ENCODE assay signal across 8 cellular contexts in genomic region chr11:66546368-66546965, GRCh38. TPM values are rescaled to one million over a fixed set of nuclear protein-coding genes. Genes with fewer than 3 reads are reported as not detected.
DNase-seq lines count a peak whose midpoint lies in the region; ATAC-seq and TF ChIP-seq lines count a peak whose summit lies in the region.

Gene ACTN3 (plus strand): TSS chr11:66546903. CDS start chr11:66546938, 35 bp downstream.

- peaks cover 0 to 45% of the 10 kb centered on the region in 2 donors for H3K4me1 ChIP-seq in right atrium auricular region
- H3K4me1 ChIP-seq in skeletal muscle satellite cell (ENCODE audit: control insufficient read depth, insufficient read depth, low read length) = peaks cover 17% of the 10 kb centered on the region

- DNase-seq in activated T-cell treated with anti-CD3 and anti-CD28 coated beads, Interleukin-2, amount 50 U/mL, for 4 hours = no peak
- no peak for DNase-seq in activated T-cell treated with anti-CD3 and anti-CD28 coated beads, Interleukin-2, amount 50 U/mL, for 1 hour
- DNase-seq in activated T-cell treated with anti-CD3 and anti-CD28 coated beads, Interleukin-2, amount 50 U/mL, for 72 hours = no peak
- no peak for DNase-seq in right atrium auricular region (ENCODE audit: low spot score)
- no peak for DNase-seq in COLO668 (lab: John Stamatoyannopoulos, UW; ENCODE audit: unreplicated experiment)
- DNase-seq in NCI-H2029 (lab: John Stamatoyannopoulos, UW) = no peak

- peak within 1 kb of the TSS; percentile 78 for H3K4me2 ChIP-seq in skeletal muscle satellite cell (ENCODE audit: low read length)

- peaks cover 11% of the 10 kb centered on the region for H3K36me3 Mint-ChIP-seq in activated T-cell treated with anti-CD3 and anti-CD28 coated beads, Interleukin-2, amount 50 U/mL, for 4 hours (ENCODE audit: insufficient read depth)
- peaks cover 3 to 7% of the 10 kb centered on the region in 2 donors for H3K36me3 Mint-ChIP-seq in activated T-cell treated with anti-CD3 and anti-CD28 coated beads, Interleukin-2, amount 50 U/mL, for 72 hours (ENCODE audit: insufficient read depth in 2 of 2)

- ATAC-seq in activated T-cell treated with anti-CD3 and anti-CD28 coated beads, Interleukin-2, amount 50 U/mL, for 4 hours = peak; percentile 2 to 4
- no peak for ATAC-seq in activated T-cell treated with anti-CD3 and anti-CD28 coated beads, Interleukin-2, amount 50 U/mL, for 72 hours (replicated peaks in 1 of 2)
- no peak for ATAC-seq in HG03439 (IDR thresholded peaks at IDR 0.05; ENCODE audit: unreplicated experiment)

- peak within 1 kb of the TSS; percentile 89 for H3K9ac ChIP-seq in skeletal muscle satellite cell (ENCODE audit: low read depth, low read length)

- H3K27me3 Mint-ChIP-seq in activated T-cell treated with anti-CD3 and anti-CD28 coated beads, Interleukin-2, amount 50 U/mL, for 4 hours (ENCODE audit: low read depth) = no peaks in the 10 kb centered on the region
- peaks cover 10% of the 10 kb centered on the region for H3K27me3 Mint-ChIP-seq in activated T-cell treated with anti-CD3 and anti-CD28 coated beads, Interleukin-2, amount 50 U/mL, for 72 hours (ENCODE audit: low read depth)

- H3K4me3 ChIP-seq in right atrium auricular region (peak within 1 kb of the TSS; percentile 77 to 91), skeletal muscle satellite cell (ENCODE audit: low read length) (peak within 1 kb of the TSS; percentile 83)

- H3K9me3 Mint-ChIP-seq in activated T-cell treated with anti-CD3 and anti-CD28 coated beads, Interleukin-2, amount 50 U/mL, for 4 hours = no peaks in the 10 kb centered on the region
- H3K9me3 Mint-ChIP-seq in activated T-cell treated with anti-CD3 and anti-CD28 coated beads, Interleukin-2, amount 50 U/mL, for 72 hours = no peaks in the 10 kb centered on the region

- H3K4me3 Mint-ChIP-seq in activated T-cell treated with anti-CD3 and anti-CD28 coated beads, Interleukin-2, amount 50 U/mL, for 4 hours = peak within 1 kb of the TSS; percentile 89
- peak within 1 kb of the TSS; percentile 88 to 98 for H3K4me3 Mint-ChIP-seq in activated T-cell treated with anti-CD3 and anti-CD28 coated beads, Interleukin-2, amount 50 U/mL, for 72 hours

- no peak within 1 kb of the TSS for H3K27ac Mint-ChIP-seq in activated T-cell treated with anti-CD3 and anti-CD28 coated beads, Interleukin-2, amount 50 U/mL, for 72 hours

- TF ChIP-seq CTCF in right atrium auricular region (IDR thresholded peaks at IDR 0.05) = no peak

- H3K27me3 ChIP-seq in right atrium auricular region (no peaks in the 10 kb centered on the region), skeletal muscle satellite cell (ENCODE audit: control insufficient read depth, insufficient read depth, low read length) (peaks cover 26% of the 10 kb centered on the region)

- H3K36me3 ChIP-seq in right atrium auricular region (peaks cover 8% of the 10 kb centered on the region), skeletal muscle satellite cell (ENCODE audit: insufficient read depth, low read length) (no peaks in the 10 kb centered on the region)

- peaks cover 37% of the 10 kb centered on the region for H3K4me1 Mint-ChIP-seq in activated T-cell treated with anti-CD3 and anti-CD28 coated beads, Interleukin-2, amount 50 U/mL, for 4 hours (ENCODE audit: low read depth)
- peaks cover 36% of the 10 kb centered on the region for H3K4me1 Mint-ChIP-seq in activated T-cell treated with anti-CD3 and anti-CD28 coated beads, Interleukin-2, amount 50 U/mL, for 72 hours (ENCODE audit: low read depth)

- peak within 1 kb of the TSS; percentile 70 to 78 for H3K27ac ChIP-seq in right atrium auricular region

- no peaks in the 10 kb centered on the region for H3K9me3 ChIP-seq in right atrium auricular region
- H3K9me3 ChIP-seq in skeletal muscle satellite cell (replicated peaks; ENCODE audit: low read length) = no peaks in the 10 kb centered on the region

RNA-seq across cellular contexts. Expression of gene ACTN3, which starts in this region (rescaled TPM):
- under 1 TPM in 2 of 3 donors, not detected in 1; 0.08 to 0.18 TPM for total RNA-seq in activated T-cell treated with anti-CD3 and anti-CD28 coated beads, Interleukin-2, amount 50 U/mL, for 4 hours
- under 1 TPM in 1 of 2 donors, not detected in 1; 0.32 TPM for total RNA-seq in activated T-cell treated with anti-CD3 and anti-CD28 coated beads, Interleukin-2, amount 50 U/mL, for 72 hours
- not detected for total RNA-seq in right atrium auricular region
- total RNA-seq in skeletal muscle satellite cell (2012; rRNA removed) = under 0.01 TPM in 1 of 2 replicates, not detected in the other

Comparison
In these comparisons a context has a peak if more than half of its experiments do, and no peak if none do; other contexts are left out.
1. Peak in ATAC-seq in activated T-cell treated with anti-CD3 and anti-CD28 coated beads, Interleukin-2, amount 50 U/mL, for 4 hours; RNA of the gene not detected or under 1 TPM.